1 cellular context compared by ENCODE assay signal in genomic region chr7:84178013-84178412, GRCh38.
TF ChIP-seq lines count a peak whose summit lies in the region.

No MANE protein-coding gene starts in this region.

TF ChIP-seq in HEK293, 187 proteins besides CTCF, POLR2A, EP300 and RAD21 (continued from another document):
- TF ChIP-seq ZBTB44 (tag by site-specific recombination; IDR thresholded peaks at IDR 0.05) (no peak), ZNF639 (tag by site-specific recombination; IDR thresholded peaks at IDR 0.05) (no peak), ZNF837 (tag by site-specific recombination; IDR thresholded peaks at IDR 0.05) (no peak), ZNF174 (tag by site-specific recombination; IDR thresholded peaks at IDR 0.05) (0 out of 2 replicates have a peak, but pooled peaks have one; percentile 44)
TF ChIP-seq in HEK293: peak in this region for 3.
